In the genomic region with DNA sequence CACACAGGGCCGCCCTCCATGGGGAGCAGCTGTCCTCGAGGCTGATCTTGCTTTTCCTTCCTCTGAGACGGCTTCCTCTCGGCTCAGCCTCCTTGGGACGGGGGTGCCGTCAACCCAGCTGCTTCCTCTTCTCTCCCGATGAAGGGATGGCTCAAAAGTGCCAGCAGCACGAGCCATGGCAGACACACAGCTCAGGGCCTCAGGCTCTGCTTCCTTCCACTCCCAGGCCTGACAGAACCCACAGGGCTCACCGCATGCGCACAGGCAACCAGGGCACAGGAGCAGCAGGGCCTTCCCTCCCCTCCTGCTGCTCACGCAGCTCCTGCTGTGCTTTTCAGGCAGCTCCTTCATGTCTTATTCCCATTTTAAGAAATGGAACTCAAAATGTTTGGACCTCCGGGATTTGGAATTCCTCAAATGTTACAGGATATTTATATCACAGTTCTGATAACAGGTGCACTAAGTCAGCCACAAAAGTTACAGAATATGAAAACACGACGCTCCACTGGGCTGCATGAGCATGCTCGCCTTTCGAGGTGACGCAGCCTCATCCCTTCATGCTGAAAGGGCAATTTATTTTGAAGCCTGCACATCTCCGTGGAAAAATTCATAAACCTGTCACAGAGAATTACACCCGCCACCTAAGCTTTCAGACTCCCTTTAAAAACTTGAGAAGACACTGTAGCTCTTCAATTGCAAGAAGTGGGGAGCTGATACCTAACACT, we compare ENCODE assay signal across 13 cellular contexts.
DNase-seq lines count a peak whose midpoint lies in the region; TF ChIP-seq lines count a peak whose summit lies in the region.
"Had no signal": no experiment of that assay in that cellular context is flagged by ENCODE, and none has a peak within 500 bp of the region (broad histone marks: within the 10 kb centered on the region; RNA-seq: fewer than 3 reads in every experiment).

No MANE protein-coding gene starts in this region.

- peak; percentile 84 for DNase-seq in MV-4-11 (lab: John Stamatoyannopoulos, UW)
- DNase-seq in endothelial cell (ENCODE audit: low spot score), result no peak
- no peak for DNase-seq in dedifferentiated amniotic fluid mesenchymal stem cell (ENCODE audit: extremely low spot score)
- no peak for DNase-seq in NCI-H1092 (lab: John Stamatoyannopoulos, UW)
- DNase-seq in activated naive CD4-positive, alpha-beta T cell treated with anti-CD3 and anti-CD28 coated beads for 36 hours, result no peak
- DNase-seq in HT-29 (ENCODE audit: low spot score), result no peak
- DNase-seq: COR-L47; NCI-H510A treated with DMSO at 0.1 percent for 48 hours; stimulated activated naive CD8-positive, alpha-beta T cell treated with anti-CD3 and anti-CD28 coated beads, Interleukin-15, amount 100 ng/mL, for 72 hours had no signal

- H3K27me3 ChIP-seq in muscle layer of colon (ENCODE audit: control insufficient read depth in 1 of 2, insufficient read depth in 2 of 2, low read length in 2 of 2) (no peaks in the 10 kb centered on the region), stomach smooth muscle (ENCODE audit: control insufficient read depth in 1 of 2, insufficient read depth in 2 of 2, low read length in 2 of 2) (no peaks in the 10 kb centered on the region)

- H3K4me3 ChIP-seq in muscle layer of colon (ENCODE audit: low read depth in 1 of 2, low read length in 2 of 2) (no peak overlapping the region), stomach smooth muscle (ENCODE audit: low read length in 2 of 2) (no peak overlapping the region)
- H3K4me3 ChIP-seq: SK-N-MC had no signal

- H3K4me1 ChIP-seq in muscle layer of colon (ENCODE audit: insufficient read depth, low read length), result peaks cover 17% of the 10 kb centered on the region
- peaks cover 10% of the 10 kb centered on the region for H3K4me1 ChIP-seq in stomach smooth muscle (ENCODE audit: control insufficient read depth, insufficient read depth, low read length)

- H3K27me3 Mint-ChIP-seq in endothelial cell (ENCODE audit: unreplicated experiment), result no peaks in the 10 kb centered on the region
- no peaks in the 10 kb centered on the region for H3K27me3 Mint-ChIP-seq in activated naive CD4-positive, alpha-beta T cell treated with anti-CD3 and anti-CD28 coated beads for 36 hours (ENCODE audit: low read depth)

- H3K9me3 ChIP-seq in muscle layer of colon (ENCODE audit: low read length) (no peaks in the 10 kb centered on the region), stomach smooth muscle (ENCODE audit: control insufficient read depth in 2 of 2, low read length in 2 of 2) (no peaks in the 10 kb centered on the region)

- H3K4me3 Mint-ChIP-seq in endothelial cell (ENCODE audit: unreplicated experiment), result no peak overlapping the region
- H3K4me3 Mint-ChIP-seq in activated naive CD4-positive, alpha-beta T cell treated with anti-CD3 and anti-CD28 coated beads for 36 hours, result no peak overlapping the region
- H3K4me3 Mint-ChIP-seq: memory B cell; stimulated activated naive CD8-positive, alpha-beta T cell treated with anti-CD3 and anti-CD28 coated beads, Interleukin-15, amount 100 ng/mL, for 72 hours had no signal

- H3K36me3 Mint-ChIP-seq in endothelial cell (ENCODE audit: low read depth, unreplicated experiment), result peaks cover 8% of the 10 kb centered on the region
- no peaks in the 10 kb centered on the region for H3K36me3 Mint-ChIP-seq in activated naive CD4-positive, alpha-beta T cell treated with anti-CD3 and anti-CD28 coated beads for 36 hours (ENCODE audit: low read depth)
- H3K36me3 Mint-ChIP-seq: memory B cell had no signal

- no peaks in the 10 kb centered on the region for H3K9me3 Mint-ChIP-seq in endothelial cell (ENCODE audit: unreplicated experiment)
- H3K9me3 Mint-ChIP-seq in activated naive CD4-positive, alpha-beta T cell treated with anti-CD3 and anti-CD28 coated beads for 36 hours, result no peaks in the 10 kb centered on the region
- H3K9me3 Mint-ChIP-seq: memory B cell; stimulated activated naive CD8-positive, alpha-beta T cell treated with anti-CD3 and anti-CD28 coated beads, Interleukin-15, amount 100 ng/mL, for 72 hours had no signal

- no peak for TF ChIP-seq CTCF in endothelial cell (IDR thresholded peaks at IDR 0.05; ENCODE audit: unreplicated experiment)

- intact Hi-C loops in activated naive CD4-positive, alpha-beta T cell treated with anti-CD3 and anti-CD28 coated beads for 36 hours (cut with micrococcal nuclease), result no loop called here

- peaks cover 13% of the 10 kb centered on the region for H3K4me1 Mint-ChIP-seq in endothelial cell (ENCODE audit: unreplicated experiment)
- no peaks in the 10 kb centered on the region for H3K4me1 Mint-ChIP-seq in activated naive CD4-positive, alpha-beta T cell treated with anti-CD3 and anti-CD28 coated beads for 36 hours (ENCODE audit: low read depth)
- H3K4me1 Mint-ChIP-seq: memory B cell; stimulated activated naive CD8-positive, alpha-beta T cell treated with anti-CD3 and anti-CD28 coated beads, Interleukin-15, amount 100 ng/mL, for 72 hours had no signal

- H3K27ac ChIP-seq in muscle layer of colon (ENCODE audit: low read depth, low read length) (peak overlapping the region; percentile 88), stomach smooth muscle (ENCODE audit: low read length) (peak overlapping the region; percentile 89)
- H3K27ac ChIP-seq: SK-N-MC had no signal

- CTCF ChIA-PET in activated naive CD4-positive, alpha-beta T cell treated with anti-CD3 and anti-CD28 coated beads for 36 hours (lab: Charles Lee), result interaction anchor here (0.9 kb wide), 1 partner anchor 71 kb away, joined by 4 read pairs; no protein-coding TSS in a partner anchor

- H3K36me3 ChIP-seq in muscle layer of colon (ENCODE audit: insufficient read depth, low read length) (no peaks in the 10 kb centered on the region), stomach smooth muscle (ENCODE audit: control insufficient read depth in 2 of 2, insufficient read depth in 2 of 2, low read length in 2 of 2) (no peaks in the 10 kb centered on the region)

- peak overlapping the region; percentile 49 for H3K27ac Mint-ChIP-seq in endothelial cell (ENCODE audit: unreplicated experiment)
- H3K27ac Mint-ChIP-seq in activated naive CD4-positive, alpha-beta T cell treated with anti-CD3 and anti-CD28 coated beads for 36 hours, result no peak overlapping the region
- H3K27ac Mint-ChIP-seq: memory B cell; stimulated activated naive CD8-positive, alpha-beta T cell treated with anti-CD3 and anti-CD28 coated beads, Interleukin-15, amount 100 ng/mL, for 72 hours had no signal

- H3K9ac ChIP-seq in muscle layer of colon (ENCODE audit: low read length) (no peak overlapping the region), stomach smooth muscle (ENCODE audit: low read length in 2 of 2) (peak overlapping the region; percentile 69 to 78)
